Comparison of ENCODE assay signal across 10 cellular contexts in the genomic region with DNA sequence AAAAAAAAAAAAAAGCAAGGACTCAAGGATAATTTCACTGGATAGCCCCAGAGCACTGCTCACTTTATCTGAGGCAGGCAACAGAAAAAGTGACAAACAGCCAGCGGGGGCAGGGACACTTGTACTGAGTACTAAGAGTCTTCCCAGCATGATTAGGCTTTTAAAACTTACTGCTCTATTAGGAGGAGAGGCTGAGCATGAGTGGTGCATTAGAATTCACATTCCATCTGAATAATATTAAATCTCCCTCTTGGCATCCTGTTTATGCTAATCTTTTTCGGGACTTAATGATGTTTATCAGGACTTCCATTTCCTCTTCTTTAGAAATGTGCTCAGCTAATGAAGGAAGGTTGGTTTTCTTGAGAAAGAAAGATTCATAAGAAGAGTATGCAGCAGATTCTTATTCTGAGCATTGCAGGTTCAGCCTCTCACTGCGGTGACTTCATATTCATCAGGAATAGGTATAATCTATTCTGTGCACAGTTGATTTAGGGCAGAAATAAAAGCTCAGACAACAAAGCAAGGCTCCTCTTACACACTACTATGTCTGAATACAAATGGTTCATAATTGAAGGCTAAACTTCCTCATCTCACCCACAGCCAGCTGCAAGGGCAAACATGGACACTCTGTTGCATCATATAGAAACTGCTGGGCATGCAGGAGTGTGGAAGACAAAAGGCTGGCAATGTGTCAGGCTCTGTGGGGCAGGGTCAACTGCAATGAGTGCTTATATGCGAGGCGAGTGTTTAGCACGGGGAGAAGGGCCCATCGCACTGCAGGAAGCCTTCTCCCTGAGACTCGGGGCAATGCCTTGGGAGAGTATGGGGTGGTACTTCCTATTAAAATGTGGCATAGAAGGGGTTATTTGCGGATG.
A peak's percentile ranks its signal among the peaks of the same experiment; 100 is the strongest.
DNase-seq lines count a peak whose midpoint lies in the region; ATAC-seq and TF ChIP-seq lines count a peak whose summit lies in the region.
"Had no signal": no experiment of that assay in that cellular context is flagged by ENCODE, and none has a peak within 500 bp of the region (broad histone marks: within the 10 kb centered on the region; RNA-seq: fewer than 3 reads in every experiment).

No MANE protein-coding gene starts in this region.

- peaks cover 76% of the 10 kb centered on the region for H3K4me1 Mint-ChIP-seq in osteocyte (ENCODE audit: unreplicated experiment)
- H3K4me1 Mint-ChIP-seq in activated CD4-positive, alpha-beta memory T cell treated with anti-CD3 and anti-CD28 coated beads, Interleukin-2, amount 10 ng/mL, durations not matched to agents 7 days and 5 days = peaks cover 13% of the 10 kb centered on the region
- H3K4me1 Mint-ChIP-seq: naive B cell; stimulated activated memory B cell treated with anti-CD40 and anti-IgM and Interleukin-4, amounts not matched to agents 10 μg/mL and 1 μg/mL and 100 μg/mL, for 72 hours had no signal

- H3K27ac ChIP-seq in epithelial cell of prostate = peak overlapping the region; percentile 41

- H3K36me3 Mint-ChIP-seq in osteocyte (ENCODE audit: unreplicated experiment) = peaks cover 45% of the 10 kb centered on the region
- H3K36me3 Mint-ChIP-seq in activated CD4-positive, alpha-beta memory T cell treated with anti-CD3 and anti-CD28 coated beads, Interleukin-2, amount 10 ng/mL, durations not matched to agents 7 days and 5 days (ENCODE audit: low read depth) = no peaks in the 10 kb centered on the region
- H3K36me3 Mint-ChIP-seq: naive B cell; stimulated activated memory B cell treated with anti-CD40 and anti-IgM and Interleukin-4, amounts not matched to agents 10 μg/mL and 1 μg/mL and 100 μg/mL, for 72 hours had no signal

- H3K4me3 Mint-ChIP-seq in osteocyte (ENCODE audit: unreplicated experiment) = no peak overlapping the region
- no peak overlapping the region for H3K4me3 Mint-ChIP-seq in activated CD4-positive, alpha-beta memory T cell treated with anti-CD3 and anti-CD28 coated beads, Interleukin-2, amount 10 ng/mL, durations not matched to agents 7 days and 5 days
- H3K4me3 Mint-ChIP-seq: naive B cell; stimulated activated memory B cell treated with anti-CD40 and anti-IgM and Interleukin-4, amounts not matched to agents 10 μg/mL and 1 μg/mL and 100 μg/mL, for 72 hours had no signal

- ATAC-seq in HG02571 (IDR thresholded peaks at IDR 0.05; ENCODE audit: unreplicated experiment) (no peak), HG03139 (IDR thresholded peaks at IDR 0.05; ENCODE audit: unreplicated experiment) (no peak)
- ATAC-seq: stimulated activated memory B cell treated with anti-CD40 and anti-IgM and Interleukin-4, amounts not matched to agents 10 μg/mL and 1 μg/mL and 100 μg/mL, for 72 hours had no signal

- POLR2A ChIA-PET in activated CD4-positive, alpha-beta memory T cell treated with anti-CD3 and anti-CD28 coated beads, Interleukin-2, amount 10 ng/mL, durations not matched to agents 7 days and 5 days (lab: Charles Lee) = no interaction called here

- no peaks in the 10 kb centered on the region for H3K27me3 Mint-ChIP-seq in osteocyte (ENCODE audit: unreplicated experiment)
- no peaks in the 10 kb centered on the region for H3K27me3 Mint-ChIP-seq in activated CD4-positive, alpha-beta memory T cell treated with anti-CD3 and anti-CD28 coated beads, Interleukin-2, amount 10 ng/mL, durations not matched to agents 7 days and 5 days

- no peaks in the 10 kb centered on the region for H3K9me3 Mint-ChIP-seq in osteocyte (ENCODE audit: unreplicated experiment)
- H3K9me3 Mint-ChIP-seq in activated CD4-positive, alpha-beta memory T cell treated with anti-CD3 and anti-CD28 coated beads, Interleukin-2, amount 10 ng/mL, durations not matched to agents 7 days and 5 days = no peaks in the 10 kb centered on the region
- H3K9me3 Mint-ChIP-seq: naive B cell had no signal

- CTCF ChIA-PET in activated CD4-positive, alpha-beta memory T cell treated with anti-CD3 and anti-CD28 coated beads, Interleukin-2, amount 10 ng/mL, durations not matched to agents 7 days and 5 days (lab: Charles Lee) = interaction anchor here (0.6 kb wide), 1 partner anchor 696 kb away, joined by 3 read pairs; no protein-coding TSS in a partner anchor

- peak; percentile 24 for DNase-seq in DMS53 (lab: John Stamatoyannopoulos, UW)
- peak; percentile 93 for DNase-seq in NCI-H748 (lab: John Stamatoyannopoulos, UW; ENCODE audit: unreplicated experiment)
- no peak for DNase-seq in epithelial cell of prostate (ENCODE audit: low read depth, low spot score)
- DNase-seq in osteocyte (ENCODE audit: extremely low spot score, unreplicated experiment) = no peak
- DNase-seq in activated naive CD4-positive, alpha-beta T cell treated with Interleukin-2 at 50 U/mL for 16 hours = no peak
- no peak for DNase-seq in activated CD4-positive, alpha-beta memory T cell treated with anti-CD3 and anti-CD28 coated beads, Interleukin-2, amount 10 ng/mL, durations not matched to agents 7 days and 5 days
- DNase-seq: naive B cell had no signal

- H3K27ac Mint-ChIP-seq in osteocyte (ENCODE audit: unreplicated experiment) = peak overlapping the region; percentile 78
- H3K27ac Mint-ChIP-seq in activated CD4-positive, alpha-beta memory T cell treated with anti-CD3 and anti-CD28 coated beads, Interleukin-2, amount 10 ng/mL, durations not matched to agents 7 days and 5 days = no peak overlapping the region
- H3K27ac Mint-ChIP-seq: naive B cell; stimulated activated memory B cell treated with anti-CD40 and anti-IgM and Interleukin-4, amounts not matched to agents 10 μg/mL and 1 μg/mL and 100 μg/mL, for 72 hours had no signal

- TF ChIP-seq CTCF in osteocyte (IDR thresholded peaks at IDR 0.05) = no peak

Comparison
In these comparisons a context has a peak if more than half of its experiments do, and no peak if none do; other contexts are left out.
1. DNase-seq: peak in DMS53 (single experiment) and NCI-H748 (single experiment); none in epithelial cell of prostate (single experiment), osteocyte (single experiment), activated naive CD4-positive, alpha-beta T cell treated with Interleukin-2 at 50 U/mL for 16 hours (single experiment) and activated CD4-positive, alpha-beta memory T cell treated with anti-CD3 and anti-CD28 coated beads, Interleukin-2, amount 10 ng/mL, durations not matched to agents 7 days and 5 days (single experiment).